Comparison of ENCODE assay signal across 18 cellular contexts in the genomic region with DNA sequence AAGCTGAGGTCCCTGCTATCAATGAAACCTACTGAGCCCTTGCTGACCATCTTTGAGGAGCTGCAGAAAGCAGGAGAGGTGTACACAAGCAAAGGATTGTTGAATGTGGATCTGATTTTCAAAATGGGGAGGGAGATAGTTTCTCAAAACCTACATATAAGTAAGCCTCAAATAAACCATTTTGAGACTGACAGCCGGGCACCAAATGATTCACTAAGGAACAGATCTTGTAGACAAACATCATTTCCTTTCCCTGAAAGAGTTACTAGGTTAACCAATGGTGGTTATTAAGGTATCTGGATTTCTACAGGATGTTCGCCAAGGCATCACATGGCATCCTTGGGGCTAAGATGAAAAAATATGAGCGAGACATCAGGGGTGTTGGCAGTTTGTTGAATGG. TPM values are rescaled to one million over a fixed set of nuclear protein-coding genes. Genes with fewer than 3 reads are reported as not detected.
DNase-seq lines count a peak whose midpoint lies in the region; ATAC-seq and TF ChIP-seq lines count a peak whose summit lies in the region.
"Had no signal": no experiment of that assay in that cellular context is flagged by ENCODE, and none has a peak within 500 bp of the region (broad histone marks: within the 10 kb centered on the region; RNA-seq: fewer than 3 reads in every experiment).

No MANE protein-coding gene starts in this region.

- BruUV-seq in IMR-90 (replicated peaks; lab: Mats Ljungman, UMichigan) = no TSS peak

- no peak overlapping the region for H2BK120ac ChIP-seq in IMR-90 (ENCODE audit: low read depth, low read length)
- no peak overlapping the region for H2BK120ac ChIP-seq in mesenchymal stem cell (ENCODE audit: low read depth, low read length)

- no peak overlapping the region for H2AFZ ChIP-seq in IMR-90 (replicated peaks; ENCODE audit: low read length, poor library complexity)
- no peak overlapping the region for H2AFZ ChIP-seq in mesenchymal stem cell (ENCODE audit: low read depth, low read length)
- H2AFZ ChIP-seq: GM23248 had no signal

- no peak overlapping the region for H3K4ac ChIP-seq in IMR-90 (ENCODE audit: low read depth, low read length)
- H3K4ac ChIP-seq in mesenchymal stem cell (ENCODE audit: low read depth in 1 of 2, low read length in 2 of 2) = no peak overlapping the region

- no peak overlapping the region for H4K5ac ChIP-seq in IMR-90 (ENCODE audit: low read depth, low read length)

- H3K18ac ChIP-seq in IMR-90 (ENCODE audit: low read depth, low read length) (no peak overlapping the region), mesenchymal stem cell (ENCODE audit: low read depth in 1 of 2, low read length in 2 of 2) (no peak overlapping the region)

- H2AK5ac ChIP-seq in IMR-90 (ENCODE audit: low read depth, low read length) (no peak overlapping the region), mesenchymal stem cell (ENCODE audit: low read length, severe bottlenecking) (peak overlapping the region; percentile 9)

- peak; percentile 6 for DNase-seq in activated CD8-positive, alpha-beta T cell treated with anti-CD3 and anti-CD28 coated beads for 36 hours
- DNase-seq in activated CD8-positive, alpha-beta T cell treated with anti-CD3 and anti-CD28 coated beads, Interleukin-2, amount 10 ng/mL, durations not matched to agents 7 days and 5 days = no peak
- DNase-seq in IMR-90 (no peak), mesenchymal stem cell (no peak), NCI-H2081 (lab: John Stamatoyannopoulos, UW) (no peak), NAMALWA (ENCODE audit: low spot score) (no peak)
- DNase-seq: ACHN; BE2C; C1 segment of cervical spinal cord; CD4-positive, CD25-positive, alpha-beta regulatory T cell; CD8-positive, alpha-beta memory T cell; COR-L47; DMS 273 treated with DMSO at 0.1 percent for 48 hours; DMS53; GM23248; HCEC 1CT had no signal

- H3K4me3 ChIP-seq in IMR-90 (ENCODE audit: insufficient read depth, low read depth, low read length) (no peak overlapping the region), mesenchymal stem cell (ENCODE audit: insufficient read depth in 1 of 2, low read depth in 1 of 2, low read length in 2 of 2) (no peak overlapping the region)
- H3K4me3 ChIP-seq: GM23248 had no signal

- peaks cover 12% of the 10 kb centered on the region for H3K27me3 Mint-ChIP-seq in activated CD8-positive, alpha-beta T cell treated with anti-CD3 and anti-CD28 coated beads for 36 hours
- H3K27me3 Mint-ChIP-seq in activated CD8-positive, alpha-beta T cell treated with anti-CD3 and anti-CD28 coated beads, Interleukin-2, amount 10 ng/mL, durations not matched to agents 7 days and 5 days (ENCODE audit: low read depth) = peaks cover 8% of the 10 kb centered on the region
- H3K27me3 Mint-ChIP-seq in activated T-helper 17 cell treated with anti-CD3 and anti-CD28 coated beads, Interleukin-2, amount 50 U/mL, for 72 hours = peaks cover 35% of the 10 kb centered on the region

- ATAC-seq in activated CD8-positive, alpha-beta T cell treated with anti-CD3 and anti-CD28 coated beads for 36 hours = no peak
- ATAC-seq in activated CD8-positive, alpha-beta T cell treated with anti-CD3 and anti-CD28 coated beads, Interleukin-2, amount 10 ng/mL, durations not matched to agents 7 days and 5 days = no peak
- no peak for ATAC-seq in IMR-90 (ENCODE audit: low read depth)
- ATAC-seq in activated T-helper 17 cell treated with anti-CD3 and anti-CD28 coated beads, Interleukin-2, amount 50 U/mL, for 72 hours (replicated peaks) = peak; percentile 56
- no peak for ATAC-seq in GM19452 (IDR thresholded peaks at IDR 0.05; ENCODE audit: unreplicated experiment)

- no peaks in the 10 kb centered on the region; the same call in 1 of the 2 replicates for H3K9me1 ChIP-seq in IMR-90 (ENCODE audit: insufficient read depth, low read length)

- no peaks in the 10 kb centered on the region for H3K9me3 ChIP-seq in IMR-90 (ENCODE audit: control insufficient read depth, insufficient read depth, low read length)
- no peaks in the 10 kb centered on the region for H3K9me3 ChIP-seq in mesenchymal stem cell (ENCODE audit: control insufficient read depth, low read length)
- H3K9me3 ChIP-seq: BE2C had no signal

- H3K79me1 ChIP-seq in IMR-90 (ENCODE audit: low read depth in 1 of 2, low read length in 2 of 2) (no peaks in the 10 kb centered on the region), mesenchymal stem cell (replicated peaks; ENCODE audit: low read length, poor library complexity, severe bottlenecking) (peaks cover 3% of the 10 kb centered on the region)

- CTCF ChIA-PET in activated CD8-positive, alpha-beta T cell treated with anti-CD3 and anti-CD28 coated beads for 36 hours (lab: Charles Lee) = no interaction called here
- CTCF ChIA-PET in activated CD8-positive, alpha-beta T cell treated with anti-CD3 and anti-CD28 coated beads, Interleukin-2, amount 10 ng/mL, durations not matched to agents 7 days and 5 days (lab: Charles Lee) = interaction anchor here (1.4 kb wide), 1 partner anchor 57 kb away, joined by 3 read pairs; no protein-coding TSS in a partner anchor
- CTCF ChIA-PET in IMR-90 (lab: Yijun Ruan, JAX) = interaction anchor here (1.4 kb wide), 1 partner anchor 149 kb away, joined by 7 read pairs; no protein-coding TSS in a partner anchor

- no peaks in the 10 kb centered on the region for H4K20me1 ChIP-seq in IMR-90 (ENCODE audit: insufficient read depth, low read length)

- no peak overlapping the region for H2AK9ac ChIP-seq in IMR-90 (replicated peaks; ENCODE audit: low read depth, low read length, poor library complexity)

- H3K56ac ChIP-seq in IMR-90 (ENCODE audit: extremely low read depth, insufficient read depth, low read length) = no peak overlapping the region

- no peaks in the 10 kb centered on the region for H3K36me3 Mint-ChIP-seq in activated CD8-positive, alpha-beta T cell treated with anti-CD3 and anti-CD28 coated beads for 36 hours (ENCODE audit: low read depth)
- H3K36me3 Mint-ChIP-seq in activated CD8-positive, alpha-beta T cell treated with anti-CD3 and anti-CD28 coated beads, Interleukin-2, amount 10 ng/mL, durations not matched to agents 7 days and 5 days (ENCODE audit: low read depth) = no peaks in the 10 kb centered on the region
- no peaks in the 10 kb centered on the region for H3K36me3 Mint-ChIP-seq in activated T-helper 17 cell treated with anti-CD3 and anti-CD28 coated beads, Interleukin-2, amount 50 U/mL, for 72 hours (ENCODE audit: low read depth)
- H3K36me3 Mint-ChIP-seq: CD4-positive, CD25-positive, alpha-beta regulatory T cell; CD8-positive, alpha-beta memory T cell had no signal

- no peak overlapping the region for H3K4me3 Mint-ChIP-seq in activated CD8-positive, alpha-beta T cell treated with anti-CD3 and anti-CD28 coated beads for 36 hours
- H3K4me3 Mint-ChIP-seq in activated CD8-positive, alpha-beta T cell treated with anti-CD3 and anti-CD28 coated beads, Interleukin-2, amount 10 ng/mL, durations not matched to agents 7 days and 5 days = no peak overlapping the region
- H3K4me3 Mint-ChIP-seq in activated T-helper 17 cell treated with anti-CD3 and anti-CD28 coated beads, Interleukin-2, amount 50 U/mL, for 72 hours = peak overlapping the region; percentile 43
- H3K4me3 Mint-ChIP-seq: CD4-positive, CD25-positive, alpha-beta regulatory T cell; CD8-positive, alpha-beta memory T cell had no signal

- H3K4me1 ChIP-seq in IMR-90 (ENCODE audit: control insufficient read depth, insufficient read depth, low read length) = peaks cover 2% of the 10 kb centered on the region; the same call in 1 of the 2 replicates
- no peaks in the 10 kb centered on the region for H3K4me1 ChIP-seq in mesenchymal stem cell (ENCODE audit: control insufficient read depth, insufficient read depth, low read depth, low read length)

- POLR2A ChIA-PET in activated CD8-positive, alpha-beta T cell treated with anti-CD3 and anti-CD28 coated beads for 36 hours (lab: Charles Lee) = no interaction called here
- POLR2A ChIA-PET in activated CD8-positive, alpha-beta T cell treated with anti-CD3 and anti-CD28 coated beads, Interleukin-2, amount 10 ng/mL, durations not matched to agents 7 days and 5 days (lab: Charles Lee) = no interaction called here
- POLR2A ChIA-PET in IMR-90 (lab: Charles Lee; ENCODE audit: unreplicated experiment) = no interaction called here

- dilution Hi-C loops in IMR-90 (cut with HindIII; ENCODE audit: low sequenced_read_pairs, unreplicated experiment) = no loop called here

- peaks cover 16% of the 10 kb centered on the region for H3K4me1 Mint-ChIP-seq in activated CD8-positive, alpha-beta T cell treated with anti-CD3 and anti-CD28 coated beads for 36 hours (ENCODE audit: low read depth)
- peaks cover 12% of the 10 kb centered on the region for H3K4me1 Mint-ChIP-seq in activated CD8-positive, alpha-beta T cell treated with anti-CD3 and anti-CD28 coated beads, Interleukin-2, amount 10 ng/mL, durations not matched to agents 7 days and 5 days (ENCODE audit: low read depth)
- peaks cover 13% of the 10 kb centered on the region for H3K4me1 Mint-ChIP-seq in activated T-helper 17 cell treated with anti-CD3 and anti-CD28 coated beads, Interleukin-2, amount 50 U/mL, for 72 hours
- H3K4me1 Mint-ChIP-seq: CD8-positive, alpha-beta memory T cell had no signal

- H3K27ac ChIP-seq in IMR-90 (ENCODE audit: insufficient read depth, low read length) (no peak overlapping the region), mesenchymal stem cell (ENCODE audit: low read length, poor library complexity, severe bottlenecking) (no peak overlapping the region)
- H3K27ac ChIP-seq: GM23248 had no signal

- H4K91ac ChIP-seq in IMR-90 (ENCODE audit: insufficient read depth, low read depth, low read length) (no peak overlapping the region), mesenchymal stem cell (ENCODE audit: low read length) (no peak overlapping the region)

- no peaks in the 10 kb centered on the region for H3K9me3 Mint-ChIP-seq in activated CD8-positive, alpha-beta T cell treated with anti-CD3 and anti-CD28 coated beads for 36 hours
- no peaks in the 10 kb centered on the region for H3K9me3 Mint-ChIP-seq in activated CD8-positive, alpha-beta T cell treated with anti-CD3 and anti-CD28 coated beads, Interleukin-2, amount 10 ng/mL, durations not matched to agents 7 days and 5 days (ENCODE audit: insufficient read depth)
- no peaks in the 10 kb centered on the region for H3K9me3 Mint-ChIP-seq in activated T-helper 17 cell treated with anti-CD3 and anti-CD28 coated beads, Interleukin-2, amount 50 U/mL, for 72 hours

- in situ Hi-C loops in IMR-90 (cut with MboI; ENCODE audit: low sequenced_read_pairs) = loop anchor here (10.0 kb wide), 1 partner anchor 316 kb away; no protein-coding TSS in a partner anchor

- WGBS in IMR-90 (ENCODE audit: extremely low coverage in 2 of 2, insufficient read length in 1 of 2), 2 experiments = no CpG with 5 or more reads among the region's 3 CpGs
- 96% methylated on average over 3 of the region's 3 CpGs for WGBS in mesenchymal stem cell

- H2BK5ac ChIP-seq in IMR-90 (ENCODE audit: low read depth, low read length, poor library complexity, severe bottlenecking) (no peak overlapping the region), mesenchymal stem cell (ENCODE audit: low read depth, low read length, poor library complexity, severe bottlenecking) (no peak overlapping the region)

- no peak overlapping the region for H2BK20ac ChIP-seq in IMR-90 (ENCODE audit: low read depth, low read length)

- no peak overlapping the region for H3K4me2 ChIP-seq in IMR-90 (ENCODE audit: low read depth, low read length)
- no peak overlapping the region for H3K4me2 ChIP-seq in mesenchymal stem cell (ENCODE audit: low read length, poor library complexity, severe bottlenecking)

- H2BK12ac ChIP-seq in mesenchymal stem cell (ENCODE audit: low read length in 2 of 2) = no peak overlapping the region

- H3K36me3 ChIP-seq in IMR-90 (ENCODE audit: control insufficient read depth, insufficient read depth, low read length) = no peaks in the 10 kb centered on the region
- H3K36me3 ChIP-seq in mesenchymal stem cell (ENCODE audit: control insufficient read depth in 1 of 2, insufficient read depth in 2 of 2, low read depth in 1 of 2, low read length in 2 of 2) = no peaks in the 10 kb centered on the region
- H3K36me3 ChIP-seq: BE2C had no signal

- H3K27me3 ChIP-seq in IMR-90 (ENCODE audit: control insufficient read depth, insufficient read depth, low read length) (no peaks in the 10 kb centered on the region), mesenchymal stem cell (ENCODE audit: control insufficient read depth in 1 of 2, insufficient read depth in 1 of 2, low read length in 2 of 2) (peaks cover 0 to 5% of the 10 kb centered on the region in 2 experiments)
- H3K27me3 ChIP-seq: BE2C had no signal

- no peak overlapping the region for H3K23ac ChIP-seq in IMR-90 (ENCODE audit: low read depth, low read length)
- no peak overlapping the region for H3K23ac ChIP-seq in mesenchymal stem cell (ENCODE audit: low read length in 2 of 2)

- H3K14ac ChIP-seq in IMR-90 (replicated peaks; ENCODE audit: low read depth, low read length) (no peak overlapping the region), mesenchymal stem cell (ENCODE audit: low read length in 2 of 2) (no peak overlapping the region)

- 0 out of 3 replicates have a peak overlapping the region, but pooled peaks have one; percentile 68 for H2BK15ac ChIP-seq in IMR-90 (ENCODE audit: low read depth, low read length)
- H2BK15ac ChIP-seq in mesenchymal stem cell (ENCODE audit: low read depth, poor library complexity, severe bottlenecking) = no peak overlapping the region

- intact Hi-C loops in activated CD8-positive, alpha-beta T cell treated with anti-CD3 and anti-CD28 coated beads for 36 hours (cut with micrococcal nuclease) = loop anchor here (10.0 kb wide), 1 partner anchor 84 kb away; no protein-coding TSS in a partner anchor
- intact Hi-C loops in IMR-90 (cut with micrococcal nuclease) = loop anchor here (10.0 kb wide), 2 partner anchors 936 to 1076 kb away; a partner anchor contains a TSS

- TF ChIP-seq CTCF in activated CD8-positive, alpha-beta T cell treated with anti-CD3 and anti-CD28 coated beads for 36 hours (IDR thresholded peaks at IDR 0.05) = no peak
- no peak for TF ChIP-seq CTCF in IMR-90 (conservative IDR thresholded peaks at IDR 0.05; ENCODE audit: low read depth, low read length)

- no peak overlapping the region for H4K8ac ChIP-seq in IMR-90 (ENCODE audit: low read depth in 2 of 2, low read length in 2 of 2)
- H4K8ac ChIP-seq in mesenchymal stem cell (ENCODE audit: low read length) = no peak overlapping the region

- TF ChIP-seq RAD21 in IMR-90 (IDR thresholded peaks at IDR 0.05; ENCODE audit: low read length) = no peak

- H3K9ac ChIP-seq in IMR-90 (ENCODE audit: low read depth, low read length) (no peak overlapping the region), mesenchymal stem cell (ENCODE audit: low read length) (no peak overlapping the region)
- H3K9ac ChIP-seq: GM23248 had no signal

- TF ChIP-seq POLR2A in IMR-90 (IDR thresholded peaks at IDR 0.05; ENCODE audit: low read depth, low read length) = no peak

- H3K27ac Mint-ChIP-seq in activated CD8-positive, alpha-beta T cell treated with anti-CD3 and anti-CD28 coated beads for 36 hours = no peak overlapping the region
- no peak overlapping the region for H3K27ac Mint-ChIP-seq in activated CD8-positive, alpha-beta T cell treated with anti-CD3 and anti-CD28 coated beads, Interleukin-2, amount 10 ng/mL, durations not matched to agents 7 days and 5 days
- H3K27ac Mint-ChIP-seq in activated T-helper 17 cell treated with anti-CD3 and anti-CD28 coated beads, Interleukin-2, amount 50 U/mL, for 72 hours = peak overlapping the region; percentile 55
- H3K27ac Mint-ChIP-seq: CD4-positive, CD25-positive, alpha-beta regulatory T cell; CD8-positive, alpha-beta memory T cell had no signal

RNA-seq across cellular contexts. Expression of a gene that starts 24.5 kb away (rescaled TPM):
- under 1 TPM; 0.09 to 0.74 TPM for total RNA-seq in activated CD8-positive, alpha-beta T cell treated with anti-CD3 and anti-CD28 coated beads for 36 hours
- under 1 TPM in 1 of 2 experiments, not detected in 1; 0.05 TPM for total RNA-seq in activated CD8-positive, alpha-beta T cell treated with anti-CD3 and anti-CD28 coated beads, Interleukin-2, amount 10 ng/mL, durations not matched to agents 7 days and 5 days
- 15.2 and 18.9 TPM in 2 replicates for total RNA-seq in IMR-90 (2012; rRNA removed)
- 8.8 and 8.9 TPM in 2 replicates for polyA plus RNA-seq in IMR-90 (2012; rRNA removed)
- 3.7 and 4.9 TPM in 2 replicates for polyA plus RNA-seq in IMR-90 (2012; cell fraction: cytosol; rRNA removed)
- polyA plus RNA-seq in IMR-90 (2012; cell fraction: nucleus; rRNA removed; ENCODE audit: low replicate concordance) = 3.6 and 19.2 TPM in 2 replicates
- total RNA-seq in activated T-helper 17 cell treated with anti-CD3 and anti-CD28 coated beads, Interleukin-2, amount 50 U/mL, for 72 hours = under 1 TPM in 1 of 2 donors, not detected in 1; 0.56 TPM
- polyA plus RNA-seq in mesenchymal stem cell (2013, experiment 1 of 2) = 60.2 TPM
- polyA plus RNA-seq in mesenchymal stem cell (2013, experiment 2 of 2) = 60.6 TPM
- polyA plus RNA-seq: CD4-positive, CD25-positive, alpha-beta regulatory T cell; CD8-positive, alpha-beta memory T cell had no signal
